In the genomic region with DNA sequence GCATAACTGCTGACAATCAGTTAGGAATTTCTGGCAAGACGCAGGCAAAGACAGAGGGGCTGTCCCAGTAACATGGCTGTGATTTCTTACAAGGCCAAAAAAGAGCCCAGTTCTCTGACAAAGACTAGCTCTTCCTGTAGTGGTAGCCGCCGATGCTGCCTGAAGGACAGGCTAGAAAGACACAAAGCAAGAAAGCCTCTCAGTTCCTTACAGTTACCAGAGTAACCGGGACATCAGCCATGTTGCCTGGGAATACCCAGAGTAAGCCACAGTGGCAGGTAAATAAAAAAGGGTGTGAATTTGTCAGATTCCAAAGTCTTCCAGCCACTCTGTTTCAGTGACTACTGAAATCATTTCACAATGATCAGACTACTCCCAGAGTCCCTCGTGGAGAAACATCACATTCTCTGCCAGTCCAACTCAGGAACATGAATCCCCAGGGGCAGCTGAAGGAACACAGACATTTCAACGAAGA, we compare ENCODE assay signal across 24 cellular contexts.
A peak's percentile ranks its signal among the peaks of the same experiment; 100 is the strongest.
DNase-seq lines count a peak whose midpoint lies in the region; ATAC-seq and TF ChIP-seq lines count a peak whose summit lies in the region.
"Had no signal": no experiment of that assay in that cellular context is flagged by ENCODE, and none has a peak within 500 bp of the region (broad histone marks: within the 10 kb centered on the region; RNA-seq: fewer than 3 reads in every experiment).

No MANE protein-coding gene starts in this region.

- H3K9ac ChIP-seq in GM23248 (no peak overlapping the region), subcutaneous abdominal adipose tissue (ENCODE audit: low read length in 5 of 5) (peak overlapping the region in 3 of 5 donors; percentile 21 to 75 (median 61))

- CTCF ChIA-PET in activated CD4-positive, alpha-beta T cell treated with anti-CD3 and anti-CD28 coated beads, Interleukin-2, amount 10 ng/mL, durations not matched to agents 7 days and 5 days (lab: Charles Lee) = interaction anchor here (1.6 kb wide), 1 partner anchor 11 kb away, joined by 3 read pairs; no protein-coding TSS in a partner anchor

- no peaks in the 10 kb centered on the region for H3F3A ChIP-seq in GM23248 (ENCODE audit: insufficient read depth)

- H3K4me1 ChIP-seq in GM23248 (ENCODE audit: insufficient read depth) (no peaks in the 10 kb centered on the region), esophagus muscularis mucosa (peaks cover 4 to 19% (median 6%) of the 10 kb centered on the region in 4 donors), lung (ENCODE audit: control insufficient read depth in 2 of 2, insufficient read depth in 2 of 2, low read length in 2 of 2) (peaks cover 0 to 12% of the 10 kb centered on the region in 2 donors), subcutaneous abdominal adipose tissue (ENCODE audit: control insufficient read depth in 5 of 5, insufficient read depth in 5 of 5, low read length in 5 of 5) (peaks cover 4 to 19% (median 16%) of the 10 kb centered on the region in 5 donors), stomach (peaks cover 0 to 17% (median 5%) of the 10 kb centered on the region in 4 donors)
- H3K4me1 ChIP-seq: left lung had no signal

- H3K9me3 Mint-ChIP-seq in activated CD4-positive, alpha-beta T cell treated with anti-CD3 and anti-CD28 coated beads, Interleukin-2, amount 10 ng/mL, durations not matched to agents 7 days and 5 days = peaks cover 3% of the 10 kb centered on the region
- H3K9me3 Mint-ChIP-seq: type B pancreatic cell had no signal

- H3K27ac ChIP-seq in GM23248 (no peak overlapping the region), esophagus muscularis mucosa (replicated peaks in 1 of 4) (peak overlapping the region; percentile 23 to 48 (median 29)), lung (ENCODE audit: low read depth in 1 of 2, low read length in 1 of 2) (peak overlapping the region; percentile 45 to 49), subcutaneous abdominal adipose tissue (ENCODE audit: low read depth, low read length) (peak overlapping the region; percentile 82), stomach (peak overlapping the region in 1 of 5 donors; percentile 40)
- H3K27ac ChIP-seq: left lung, PC-9 had no signal

- H2AFZ ChIP-seq in GM23248 = 0 out of 2 replicates have a peak overlapping the region, but pooled peaks have one; percentile 37
- H2AFZ ChIP-seq: PC-9 had no signal

- no peaks in the 10 kb centered on the region for H4K20me1 ChIP-seq in GM23248 (ENCODE audit: insufficient read depth)

- no peak overlapping the region for H3K4me3 Mint-ChIP-seq in activated CD4-positive, alpha-beta T cell treated with anti-CD3 and anti-CD28 coated beads, Interleukin-2, amount 10 ng/mL, durations not matched to agents 7 days and 5 days
- H3K4me3 Mint-ChIP-seq: activated CD8-positive, alpha-beta T cell treated with anti-CD3 and anti-CD28 coated beads, Interleukin-2, amount 10 ng/mL, durations not matched to agents 7 days and 5 days; HFFc6; natural killer cell treated with Interleukin-12 subunit alpha and Interleukin-12 subunit beta and Interleukin-15 and Interleukin-18, amount 100 ng/mL, for 72 hours; type B pancreatic cell had no signal

- in situ Hi-C loops in GM23248 (cut with MboI) = no loop called here

- intact Hi-C loops in esophagus muscularis mucosa (cut with DNase I) = no loop called here
- intact Hi-C loops in stomach (cut with DNase I; ENCODE audit: low total_unique reads) = no loop called here

- POLR2A ChIA-PET in activated CD4-positive, alpha-beta T cell treated with anti-CD3 and anti-CD28 coated beads, Interleukin-2, amount 10 ng/mL, durations not matched to agents 7 days and 5 days (lab: Charles Lee) = no interaction called here

- H3K36me3 ChIP-seq in GM23248 (ENCODE audit: low read depth) (no peaks in the 10 kb centered on the region), esophagus muscularis mucosa (no peaks in the 10 kb centered on the region), lung (ENCODE audit: control insufficient read depth in 2 of 2, insufficient read depth in 2 of 2, low read length in 2 of 2) (no peaks in the 10 kb centered on the region), subcutaneous abdominal adipose tissue (ENCODE audit: control insufficient read depth in 5 of 5, insufficient read depth in 5 of 5, low read length in 5 of 5) (no peaks in the 10 kb centered on the region), stomach (no peaks in the 10 kb centered on the region)
- H3K36me3 ChIP-seq: left lung had no signal

- DNase-seq in GM23248 = peak; percentile 13
- DNase-seq in esophagus muscularis mucosa (ENCODE audit: extremely low spot score) = no peak
- DNase-seq in lung (ENCODE audit: low spot score) = no peak
- DNase-seq in activated CD4-positive, alpha-beta T cell treated with anti-CD3 and anti-CD28 coated beads, Interleukin-2, amount 10 ng/mL, durations not matched to agents 7 days and 5 days = no peak
- DNase-seq in 8988T = no peak
- DNase-seq in stomach = no peak
- no peak for DNase-seq in NCI-H748 (lab: John Stamatoyannopoulos, UW; ENCODE audit: unreplicated experiment)
- DNase-seq: activated CD8-positive, alpha-beta T cell treated with anti-CD3 and anti-CD28 coated beads, Interleukin-2, amount 10 ng/mL, durations not matched to agents 7 days and 5 days; amniotic stem cell; Calu3; GF-D8; HFFc6; left lung; MM.1S; NCI-H2029 treated with DMSO at 0.1 percent for 48 hours; NCI-H526; PC-9; stimulated activated CD4-positive, alpha-beta T cell treated with anti-CD3 and anti-CD28 coated beads, Interleukin-1b, Interleukin-23, amount 100 ng/mL, for 48 hours; SW 1271 had no signal

- H3K9me3 ChIP-seq in GM23248 (ENCODE audit: low read depth) (no peaks in the 10 kb centered on the region), esophagus muscularis mucosa (peaks cover 0 to 3% (median 0%) of the 10 kb centered on the region in 4 donors), lung (ENCODE audit: control insufficient read depth in 2 of 2, insufficient read depth in 1 of 2, low read length in 1 of 2) (peaks cover 0 to 2% of the 10 kb centered on the region in 2 donors), subcutaneous abdominal adipose tissue (ENCODE audit: control insufficient read depth in 5 of 5, low read length in 5 of 5) (peaks cover 0 to 2% (median 0%) of the 10 kb centered on the region in 5 donors), stomach (no peaks in the 10 kb centered on the region)

- TF ChIP-seq EP300 in esophagus muscularis mucosa (IDR thresholded peaks at IDR 0.05) (no peak), stomach (IDR thresholded peaks at IDR 0.05) (no peak)

- no peak overlapping the region for H3K4me2 ChIP-seq in GM23248 (ENCODE audit: unreplicated experiment)
- H3K4me2 ChIP-seq: PC-9 had no signal

- WGBS in GM23248 (ENCODE audit: low coverage in 1 of 2, low lambda C conversion rate in 2 of 2, missing lambda C conversion rate in 2 of 2), 2 experiments = 5 to 6% methylated on average over 6 of the region's 6 CpGs
- 53% methylated on average over 6 of the region's 6 CpGs for WGBS in esophagus muscularis mucosa
- 71 to 77% methylated on average over 6 of the region's 6 CpGs for WGBS in lung, 2 donors
- whole genome bisulfite sequencing in stomach, 5 donors = 66 to 79% (median 76%) methylated on average over 6 of the region's 6 CpGs

- TF ChIP-seq POLR2A in esophagus muscularis mucosa (IDR thresholded peaks at IDR 0.05; ENCODE audit: low read depth) (no peak), stomach (IDR thresholded peaks at IDR 0.05) (no peak)

- TF ChIP-seq CTCF in esophagus muscularis mucosa (IDR thresholded peaks at IDR 0.05) = no peak
- TF ChIP-seq CTCF in lung (IDR thresholded peaks at IDR 0.05; ENCODE audit: control extremely low read depth, extremely low read depth) = no peak
- no peak for TF ChIP-seq CTCF in stomach (IDR thresholded peaks at IDR 0.05)

- no peaks in the 10 kb centered on the region for H3K36me3 Mint-ChIP-seq in activated CD4-positive, alpha-beta T cell treated with anti-CD3 and anti-CD28 coated beads, Interleukin-2, amount 10 ng/mL, durations not matched to agents 7 days and 5 days (ENCODE audit: low read depth)
- H3K36me3 Mint-ChIP-seq: natural killer cell treated with Interleukin-12 subunit alpha and Interleukin-12 subunit beta and Interleukin-15 and Interleukin-18, amount 100 ng/mL, for 72 hours; type B pancreatic cell had no signal

- H3K4me1 Mint-ChIP-seq in activated CD4-positive, alpha-beta T cell treated with anti-CD3 and anti-CD28 coated beads, Interleukin-2, amount 10 ng/mL, durations not matched to agents 7 days and 5 days = no peaks in the 10 kb centered on the region

- H3K27me3 ChIP-seq in GM23248 (replicated peaks; ENCODE audit: insufficient read depth) (no peaks in the 10 kb centered on the region), esophagus muscularis mucosa (no peaks in the 10 kb centered on the region), lung (ENCODE audit: control insufficient read depth, insufficient read depth) (no peaks in the 10 kb centered on the region), subcutaneous abdominal adipose tissue (ENCODE audit: control insufficient read depth in 5 of 5, insufficient read depth in 4 of 5, low read length in 5 of 5) (no peaks in the 10 kb centered on the region), stomach (no peaks in the 10 kb centered on the region)
- H3K27me3 ChIP-seq: left lung had no signal

- no peaks in the 10 kb centered on the region for H3K79me2 ChIP-seq in GM23248 (ENCODE audit: insufficient read depth)

- H3K27me3 Mint-ChIP-seq in activated CD4-positive, alpha-beta T cell treated with anti-CD3 and anti-CD28 coated beads, Interleukin-2, amount 10 ng/mL, durations not matched to agents 7 days and 5 days = no peaks in the 10 kb centered on the region
- H3K27me3 Mint-ChIP-seq: natural killer cell treated with Interleukin-12 subunit alpha and Interleukin-12 subunit beta and Interleukin-15 and Interleukin-18, amount 100 ng/mL, for 72 hours had no signal

- no peak overlapping the region for H3K27ac Mint-ChIP-seq in activated CD4-positive, alpha-beta T cell treated with anti-CD3 and anti-CD28 coated beads, Interleukin-2, amount 10 ng/mL, durations not matched to agents 7 days and 5 days
- H3K27ac Mint-ChIP-seq: activated CD8-positive, alpha-beta T cell treated with anti-CD3 and anti-CD28 coated beads, Interleukin-2, amount 10 ng/mL, durations not matched to agents 7 days and 5 days; HFFc6; natural killer cell treated with Interleukin-12 subunit alpha and Interleukin-12 subunit beta and Interleukin-15 and Interleukin-18, amount 100 ng/mL, for 72 hours; type B pancreatic cell had no signal

- H3K4me3 ChIP-seq in GM23248 (no peak overlapping the region), esophagus muscularis mucosa (no peak overlapping the region), lung (no peak overlapping the region), subcutaneous abdominal adipose tissue (ENCODE audit: low read depth in 1 of 5, low read length in 5 of 5) (peak overlapping the region in 3 of 5 donors; percentile 5 to 46 (median 33)), stomach (no peak overlapping the region)
- H3K4me3 ChIP-seq: left lung, PC-9 had no signal

- ATAC-seq in lung (ENCODE audit: insufficient read depth, low FRiP score) = no peak
- ATAC-seq: activated CD8-positive, alpha-beta T cell treated with anti-CD3 and anti-CD28 coated beads, Interleukin-2, amount 10 ng/mL, durations not matched to agents 7 days and 5 days; esophagus mucosa; HepG2; left lung; natural killer cell treated with Interleukin-12 subunit alpha and Interleukin-12 subunit beta and Interleukin-15 and Interleukin-18, amount 100 ng/mL, for 72 hours had no signal

- no peaks in the 10 kb centered on the region for H3K9me2 ChIP-seq in GM23248 (ENCODE audit: insufficient read depth)

Comparison
In these comparisons a context has a peak if more than half of its experiments do, and no peak if none do; other contexts are left out.
1. H3K4me3 ChIP-seq: peak in subcutaneous abdominal adipose tissue (3 of 5); none in GM23248 (single experiment), esophagus muscularis mucosa (0 of 4), lung (single experiment) and stomach (0 of 4).